8 cellular contexts compared by ENCODE assay signal in the genomic region with DNA sequence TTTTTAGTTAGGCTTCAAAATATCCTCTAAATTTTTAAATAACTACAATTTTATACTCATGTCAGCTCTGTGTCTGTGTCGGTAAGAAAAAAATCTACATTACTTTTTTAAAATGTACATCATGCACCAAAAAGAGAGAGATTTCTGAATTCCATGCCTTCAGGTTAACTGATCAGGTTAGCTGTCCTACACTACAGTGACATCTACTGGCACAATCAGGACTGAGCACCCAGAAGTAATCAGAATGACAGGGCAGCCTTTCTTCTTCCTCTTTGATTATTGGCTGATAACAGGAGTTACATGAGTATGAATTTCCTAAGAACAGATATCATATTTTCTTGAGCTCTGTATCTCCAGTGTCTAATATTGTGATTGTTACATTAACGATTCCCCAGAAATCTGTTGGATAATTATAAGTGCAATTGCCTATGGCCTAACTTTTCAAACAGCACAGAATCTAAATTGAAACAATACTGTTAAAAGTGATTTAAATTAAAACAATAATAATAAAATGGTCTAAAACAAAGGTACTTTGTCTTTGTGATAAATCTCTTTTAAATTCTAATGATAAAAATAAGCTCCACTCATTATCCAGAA. TPM values are rescaled to one million over a fixed set of nuclear protein-coding genes. Genes with fewer than 3 reads are reported as not detected.
DNase-seq lines count a peak whose midpoint lies in the region; ATAC-seq and TF ChIP-seq lines count a peak whose summit lies in the region.

No MANE protein-coding gene starts in this region.

- ATAC-seq in GM18868 (IDR thresholded peaks at IDR 0.05; ENCODE audit: unreplicated experiment) (peak; percentile 80), HG03565 (IDR thresholded peaks at IDR 0.05; ENCODE audit: unreplicated experiment) (peak; percentile 72), upper lobe of left lung (ENCODE audit: low FRiP score in 2 of 2) (peak; percentile 79 to 95)
- peak; percentile 95 for ATAC-seq in activated CD8-positive, alpha-beta memory T cell treated with anti-CD3 and anti-CD28 coated beads, Interleukin-2, amount 10 ng/mL, durations not matched to agents 7 days and 5 days

- 1% methylated on average over 2 of the region's 2 CpGs for WGBS in upper lobe of left lung, 2 donors

- H3K9me3 ChIP-seq in neural progenitor cell (ENCODE audit: low read depth) = no peaks in the 10 kb centered on the region
- no peaks in the 10 kb centered on the region for H3K9me3 ChIP-seq in upper lobe of left lung

- H3K36me3 ChIP-seq in neural progenitor cell (no peaks in the 10 kb centered on the region), upper lobe of left lung (no peaks in the 10 kb centered on the region)

- TF ChIP-seq CTCF in AG09319 (IDR thresholded peaks at IDR 0.05; ENCODE audit: low read depth, low read length) (peak; percentile 96), neural progenitor cell (IDR thresholded peaks at IDR 0.05) (peak; percentile 96), upper lobe of left lung (IDR thresholded peaks at IDR 0.05) (peak; percentile 73 to 85 (median 80))

- no peak for TF ChIP-seq EP300 in upper lobe of left lung (IDR thresholded peaks at IDR 0.05)

- H3K4me1 ChIP-seq in neural progenitor cell (no peaks in the 10 kb centered on the region), upper lobe of left lung (no peaks in the 10 kb centered on the region)

- no peak overlapping the region for H3K9ac ChIP-seq in neural progenitor cell

- CTCF ChIA-PET in activated CD8-positive, alpha-beta memory T cell treated with anti-CD3 and anti-CD28 coated beads, Interleukin-2, amount 10 ng/mL, durations not matched to agents 7 days and 5 days (lab: Charles Lee) = interaction anchor here (0.9 to 4.1 kb wide), 43 partner anchors 11 to 945 kb away, joined by 3 to 26 read pairs (median 5); a partner anchor contains a TSS

- H2AFZ ChIP-seq in neural progenitor cell (replicated peaks) = no peak overlapping the region

- no peak for TF ChIP-seq POLR2A in upper lobe of left lung (IDR thresholded peaks at IDR 0.05)

- no peak overlapping the region for H3K4me2 ChIP-seq in neural progenitor cell

- H3K4me3 Mint-ChIP-seq in activated CD8-positive, alpha-beta memory T cell treated with anti-CD3 and anti-CD28 coated beads, Interleukin-2, amount 10 ng/mL, durations not matched to agents 7 days and 5 days = no peak overlapping the region
- no peak overlapping the region for H3K4me3 Mint-ChIP-seq in neural progenitor cell

- no peaks in the 10 kb centered on the region for H3K36me3 Mint-ChIP-seq in activated CD8-positive, alpha-beta memory T cell treated with anti-CD3 and anti-CD28 coated beads, Interleukin-2, amount 10 ng/mL, durations not matched to agents 7 days and 5 days
- no peaks in the 10 kb centered on the region for H3K36me3 Mint-ChIP-seq in neural progenitor cell

- no peaks in the 10 kb centered on the region for H3K27me3 ChIP-seq in neural progenitor cell
- H3K27me3 ChIP-seq in upper lobe of left lung = no peaks in the 10 kb centered on the region

- peak; percentile 40 for DNase-seq in AG09319 (ENCODE audit: extremely low read depth, low read depth)
- peak; percentile 58 to 76 for DNase-seq in NOMO-1 (lab: John Stamatoyannopoulos, UW; ENCODE audit: unreplicated experiment in 2 of 2)
- DNase-seq in activated CD8-positive, alpha-beta memory T cell treated with anti-CD3 and anti-CD28 coated beads, Interleukin-2, amount 10 ng/mL, durations not matched to agents 7 days and 5 days = peak; percentile 76
- DNase-seq in fibroblast of gingiva (ENCODE audit: low read depth) = peak; percentile 61
- DNase-seq in neural progenitor cell (ENCODE audit: low spot score) = peak; percentile 67
- peak in 1 of 2 donors; percentile 48 for DNase-seq in upper lobe of left lung

- no peaks in the 10 kb centered on the region for H3K27me3 Mint-ChIP-seq in activated CD8-positive, alpha-beta memory T cell treated with anti-CD3 and anti-CD28 coated beads, Interleukin-2, amount 10 ng/mL, durations not matched to agents 7 days and 5 days
- no peaks in the 10 kb centered on the region for H3K27me3 Mint-ChIP-seq in neural progenitor cell (ENCODE audit: insufficient read depth, low read depth)

- H3K4me1 Mint-ChIP-seq in activated CD8-positive, alpha-beta memory T cell treated with anti-CD3 and anti-CD28 coated beads, Interleukin-2, amount 10 ng/mL, durations not matched to agents 7 days and 5 days = peaks cover 13% of the 10 kb centered on the region
- no peaks in the 10 kb centered on the region for H3K4me1 Mint-ChIP-seq in neural progenitor cell

- no peak overlapping the region for H3K27ac ChIP-seq in neural progenitor cell
- H3K27ac ChIP-seq in upper lobe of left lung = no peak overlapping the region

- no peaks in the 10 kb centered on the region for H3K79me2 ChIP-seq in neural progenitor cell (ENCODE audit: low read depth)

- H3K4me3 ChIP-seq in neural progenitor cell (no peak overlapping the region), upper lobe of left lung (no peak overlapping the region)

- H3K27ac Mint-ChIP-seq in activated CD8-positive, alpha-beta memory T cell treated with anti-CD3 and anti-CD28 coated beads, Interleukin-2, amount 10 ng/mL, durations not matched to agents 7 days and 5 days = no peak overlapping the region
- H3K27ac Mint-ChIP-seq in neural progenitor cell = no peak overlapping the region

- H3K9me3 Mint-ChIP-seq in activated CD8-positive, alpha-beta memory T cell treated with anti-CD3 and anti-CD28 coated beads, Interleukin-2, amount 10 ng/mL, durations not matched to agents 7 days and 5 days (ENCODE audit: low read depth) = no peaks in the 10 kb centered on the region
- H3K9me3 Mint-ChIP-seq in neural progenitor cell = no peaks in the 10 kb centered on the region

- H3F3A ChIP-seq in neural progenitor cell (ENCODE audit: low read depth) = no peaks in the 10 kb centered on the region

- no peaks in the 10 kb centered on the region for H4K20me1 ChIP-seq in neural progenitor cell (ENCODE audit: low read depth)

RNA-seq across cellular contexts. Expression of a gene that starts 41.8 kb away (rescaled TPM):
- total RNA-seq in activated CD8-positive, alpha-beta memory T cell treated with anti-CD3 and anti-CD28 coated beads, Interleukin-2, amount 10 ng/mL, durations not matched to agents 7 days and 5 days = 100 to 1,000 TPM in 1 of 2 experiments, 10 to 100 TPM in 1; 72.6 to 125 TPM
- 91.0 and 148 TPM in 2 replicates for total RNA-seq in neural progenitor cell (ENCODE audit: low replicate concordance)
- total RNA-seq in upper lobe of left lung = 10 to 100 TPM; 16.4 to 43.6 (median 38.8) TPM

RNA-seq across cellular contexts. Expression of a gene that starts 49.9 kb away (rescaled TPM):
- 10 to 100 TPM; 17.4 to 18.3 TPM for total RNA-seq in activated CD8-positive, alpha-beta memory T cell treated with anti-CD3 and anti-CD28 coated beads, Interleukin-2, amount 10 ng/mL, durations not matched to agents 7 days and 5 days
- total RNA-seq in neural progenitor cell (ENCODE audit: low replicate concordance) (96.7 and 117 TPM in 2 replicates), upper lobe of left lung (10 to 100 TPM; 18.6 to 43.8 (median 23.9) TPM)
